ENCODE assay signal across 1 cellular context in genomic region chr13:34127523-34127922, GRCh38.
TF ChIP-seq lines count a peak whose summit lies in the region.

No MANE protein-coding gene starts in this region.

TF ChIP-seq in WTC11, 78 proteins besides CTCF, POLR2A, EP300 and RAD21 (continued from another document):
- TF ChIP-seq E2F1 (CRISPR knock-in tag; IDR thresholded peaks at IDR 0.05) (no peak), ZNF671 (CRISPR knock-in tag; IDR thresholded peaks at IDR 0.05) (no peak), MXD4 (CRISPR knock-in tag; IDR thresholded peaks at IDR 0.05; ENCODE audit: borderline replicate concordance) (no peak), PRDM15 (CRISPR knock-in tag; IDR thresholded peaks at IDR 0.05) (no peak), HMGA2 (CRISPR knock-in tag; IDR thresholded peaks at IDR 0.05) (no peak), HMGXB4 (CRISPR knock-in tag; IDR thresholded peaks at IDR 0.05) (no peak), GRHL2 (CRISPR knock-in tag; IDR thresholded peaks at IDR 0.05; ENCODE audit: insufficient replicate concordance, severe bottlenecking) (no peak), ETV6 (CRISPR knock-in tag; IDR thresholded peaks at IDR 0.05) (no peak), FOXP1 (CRISPR knock-in tag; IDR thresholded peaks at IDR 0.05; ENCODE audit: borderline replicate concordance) (no peak)
